8 cellular contexts compared by ENCODE assay signal in genomic region chr1:108963052-108963686, GRCh38. TPM values are rescaled to one million over a fixed set of nuclear protein-coding genes. Genes with fewer than 3 reads are reported as not detected.
DNase-seq lines count a peak whose midpoint lies in the region; ATAC-seq and TF ChIP-seq lines count a peak whose summit lies in the region.

A gene with protein sequence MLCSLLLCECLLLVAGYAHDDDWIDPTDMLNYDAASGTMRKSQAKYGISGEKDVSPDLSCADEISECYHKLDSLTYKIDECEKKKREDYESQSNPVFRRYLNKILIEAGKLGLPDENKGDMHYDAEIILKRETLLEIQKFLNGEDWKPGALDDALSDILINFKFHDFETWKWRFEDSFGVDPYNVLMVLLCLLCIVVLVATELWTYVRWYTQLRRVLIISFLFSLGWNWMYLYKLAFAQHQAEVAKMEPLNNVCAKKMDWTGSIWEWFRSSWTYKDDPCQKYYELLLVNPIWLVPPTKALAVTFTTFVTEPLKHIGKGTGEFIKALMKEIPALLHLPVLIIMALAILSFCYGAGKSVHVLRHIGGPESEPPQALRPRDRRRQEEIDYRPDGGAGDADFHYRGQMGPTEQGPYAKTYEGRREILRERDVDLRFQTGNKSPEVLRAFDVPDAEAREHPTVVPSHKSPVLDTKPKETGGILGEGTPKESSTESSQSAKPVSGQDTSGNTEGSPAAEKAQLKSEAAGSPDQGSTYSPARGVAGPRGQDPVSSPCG (minus strand): TSS chr1:108963484. CDS start chr1:108950437, 13,047 bp downstream.

- no peaks in the 10 kb centered on the region for H3K36me3 Mint-ChIP-seq in endodermal cell (ENCODE audit: low read depth)

- H3K9me3 ChIP-seq in NT2/D1 (ENCODE audit: insufficient read depth, low read length) (no peaks in the 10 kb centered on the region), endodermal cell (ENCODE audit: control insufficient read depth, low read length) (no peaks in the 10 kb centered on the region)

- peak within 1 kb of the TSS; percentile 75 for H3K4me3 Mint-ChIP-seq in endodermal cell

- H3K27me3 ChIP-seq in NT2/D1 (ENCODE audit: insufficient read depth, insufficient read length) (peaks cover 6% of the 10 kb centered on the region), endodermal cell (ENCODE audit: control insufficient read depth, insufficient read depth, low read length, poor library complexity, severe bottlenecking) (no peaks in the 10 kb centered on the region)

- H3K36me3 ChIP-seq in NT2/D1 (ENCODE audit: insufficient read depth, insufficient read length, low read length) (peaks cover 18% of the 10 kb centered on the region), endodermal cell (ENCODE audit: control insufficient read depth, insufficient read depth, low read length) (peaks cover 4% of the 10 kb centered on the region)

- H3K27ac Mint-ChIP-seq in endodermal cell = peak within 1 kb of the TSS; percentile 93

- no peaks in the 10 kb centered on the region for H3K27me3 Mint-ChIP-seq in endodermal cell (ENCODE audit: insufficient read depth)

- WGBS in endodermal cell (ENCODE audit: insufficient coverage in 1 of 2, insufficient read length in 1 of 2), 2 experiments = 0% methylated on average over 7 to 69 of the region's 72 CpGs

- peak; percentile 81 for DNase-seq in COLO829 (ENCODE audit: low spot score)
- DNase-seq in HUDEP-2 (lab: John Stamatoyannopoulos, UW; ENCODE audit: unreplicated experiment in 76 of 76) = peak in 75 of 76 experiments; percentile 45 to 91 (median 84)
- DNase-seq in NT2/D1 (ENCODE audit: low read depth, low spot score) = peak; percentile 79
- peak; percentile 80 for DNase-seq in activated CD8-positive, alpha-beta memory T cell treated with anti-CD3 and anti-CD28 coated beads, Interleukin-2, amount 50 U/mL, for 1 hour (ENCODE audit: extremely low read depth)
- peak; percentile 97 for DNase-seq in endodermal cell
- DNase-seq in mesenteric fat pad (ENCODE audit: low spot score) = peak; percentile 96
- peak; percentile 75 for DNase-seq in stimulated activated CD8-positive, alpha-beta memory T cell treated with anti-CD3 and anti-CD28 coated beads, Interleukin-15, amount 100 ng/mL, for 24 hours (ENCODE audit: low read depth)

- H3K4me3 ChIP-seq in NT2/D1 (ENCODE audit: insufficient read length, low read depth) (peak within 1 kb of the TSS; percentile 74), endodermal cell (ENCODE audit: low read length) (peak within 1 kb of the TSS; percentile 91)

- peak within 1 kb of the TSS; percentile 85 for H3K9ac ChIP-seq in NT2/D1 (ENCODE audit: insufficient read length, low read depth)
- peak within 1 kb of the TSS; percentile 96 for H3K9ac ChIP-seq in endodermal cell (ENCODE audit: extremely low read depth, low read length, poor library complexity, severe bottlenecking)

- peak within 1 kb of the TSS; percentile 77 for H3K27ac ChIP-seq in endodermal cell (ENCODE audit: low read depth, low read length)

- no peaks in the 10 kb centered on the region for H3K4me1 ChIP-seq in NT2/D1 (ENCODE audit: insufficient read depth, insufficient read length)
- no peaks in the 10 kb centered on the region for H3K4me1 ChIP-seq in endodermal cell (ENCODE audit: control insufficient read depth, insufficient read depth, low read length)

- TF ChIP-seq CTCF in endodermal cell (conservative IDR thresholded peaks at IDR 0.05) = no peak

- peak; percentile 89 for ATAC-seq in GM21367 (IDR thresholded peaks at IDR 0.05; ENCODE audit: unreplicated experiment)

- H3K4me1 Mint-ChIP-seq in endodermal cell = peaks cover 7% of the 10 kb centered on the region

- H3K9me3 Mint-ChIP-seq in endodermal cell = no peaks in the 10 kb centered on the region

RNA-seq across cellular contexts. Expression of the gene that starts here (rescaled TPM):
- 10 to 100 TPM; 19.4 to 25.3 TPM for total RNA-seq in endodermal cell
- 16.9 TPM for polyA plus RNA-seq in endodermal cell (2013, experiment 1 of 2)
- polyA plus RNA-seq in endodermal cell (2013, experiment 2 of 2) = 22.6 TPM
- 28.9 TPM for total RNA-seq in mesenteric fat pad

Comparison
In these comparisons a context has a peak if more than half of its experiments do, and no peak if none do; other contexts are left out.
1. Peak in every context shown above with its lines: DNase-seq, ATAC-seq, H3K4me3 ChIP-seq and H3K27ac ChIP-seq.